ENCODE assay signal across 8 cellular contexts in genomic region chr12:43758728-43759563, GRCh38. TPM values are rescaled to one million over a fixed set of nuclear protein-coding genes. Genes with fewer than 3 reads are reported as not detected.
A peak's percentile ranks its signal among the peaks of the same experiment; 100 is the strongest.
DNase-seq lines count a peak whose midpoint lies in the region; TF ChIP-seq lines count a peak whose summit lies in the region.

Gene IRAK4 (plus strand): TSS chr12:43758951. CDS start chr12:43768112, 9,161 bp downstream.
A gene with protein sequence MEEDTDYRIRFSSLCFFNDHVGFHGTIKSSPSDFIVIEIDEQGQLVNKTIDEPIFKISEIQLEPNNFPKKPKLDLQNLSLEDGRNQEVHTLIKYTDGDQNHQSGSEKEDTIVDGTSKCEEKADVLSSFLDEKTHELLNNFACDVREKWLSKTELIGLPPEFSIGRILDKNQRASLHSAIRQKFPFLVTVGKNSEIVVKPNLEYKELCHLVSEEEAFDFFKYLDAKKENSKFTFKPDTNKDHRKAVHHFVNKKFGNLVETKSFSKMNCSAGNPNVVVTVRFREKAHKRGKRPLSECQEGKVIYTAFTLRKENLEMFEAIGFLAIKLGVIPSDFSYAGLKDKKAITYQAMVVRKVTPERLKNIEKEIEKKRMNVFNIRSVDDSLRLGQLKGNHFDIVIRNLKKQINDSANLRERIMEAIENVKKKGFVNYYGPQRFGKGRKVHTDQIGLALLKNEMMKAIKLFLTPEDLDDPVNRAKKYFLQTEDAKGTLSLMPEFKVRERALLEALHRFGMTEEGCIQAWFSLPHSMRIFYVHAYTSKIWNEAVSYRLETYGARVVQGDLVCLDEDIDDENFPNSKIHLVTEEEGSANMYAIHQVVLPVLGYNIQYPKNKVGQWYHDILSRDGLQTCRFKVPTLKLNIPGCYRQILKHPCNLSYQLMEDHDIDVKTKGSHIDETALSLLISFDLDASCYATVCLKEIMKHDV (minus strand): TSS chr12:43758790. CDS start chr12:43755245, 3,545 bp downstream.

- no peaks in the 10 kb centered on the region for H3K9me3 ChIP-seq in SK-N-SH
- H3K9me3 ChIP-seq in suprapubic skin = no peaks in the 10 kb centered on the region

- no peaks in the 10 kb centered on the region for H3F3A ChIP-seq in SK-N-SH (replicated peaks; ENCODE audit: insufficient read depth)

- peak within 1 kb of the TSS; percentile 70 for H3K9ac ChIP-seq in SK-N-SH

- H3K27ac ChIP-seq in SK-N-SH (ENCODE audit: low read depth in 2 of 2, low read length in 1 of 2) (peak within 1 kb of the TSS; percentile 75 to 78), suprapubic skin (peak within 1 kb of the TSS; percentile 94)

- H3K36me3 ChIP-seq in SK-N-SH (replicated peaks in 1 of 2; ENCODE audit: control insufficient read depth in 1 of 2, insufficient read depth in 2 of 2, low read length in 1 of 2) = peaks cover 7 to 19% of the 10 kb centered on the region in 2 experiments
- H3K36me3 ChIP-seq in suprapubic skin = no peaks in the 10 kb centered on the region

- WGBS in SK-N-SH (ENCODE audit: low lambda C conversion rate) = 0% methylated on average over 28 of the region's 54 CpGs
- WGBS in suprapubic skin = 2% methylated on average over 37 of the region's 54 CpGs

- POLR2A ChIA-PET in SK-N-SH (lab: Yijun Ruan, JAX) = interaction anchor here (1.0 kb wide), 1 partner anchor 46 kb away, joined by 3 read pairs; no protein-coding TSS in a partner anchor

- no peaks in the 10 kb centered on the region for H3K27me3 Mint-ChIP-seq in HFFc6 (ENCODE audit: insufficient read depth)

- H3K79me2 ChIP-seq in SK-N-SH (ENCODE audit: insufficient read depth) = peaks cover 21% of the 10 kb centered on the region

- H3K27ac Mint-ChIP-seq in HFFc6 = peak within 1 kb of the TSS; percentile 94

- H3K4me2 ChIP-seq in SK-N-SH = peak within 1 kb of the TSS; percentile 87

- H3K36me3 Mint-ChIP-seq in HFFc6 (ENCODE audit: low read depth) = peaks cover 28% of the 10 kb centered on the region

- H3K4me3 Mint-ChIP-seq in HFFc6 = peak within 1 kb of the TSS; percentile 87

- CTCF ChIA-PET in SK-N-SH (lab: Yijun Ruan, JAX) = interaction anchor here (0.7 to 3.9 kb wide), 14 partner anchors 13 to 301 kb away, joined by 3 to 34 read pairs (median 4); partner anchors contain the start of genes TMEM117 and TWF1

- no peak for TF ChIP-seq EP300 in SK-N-SH (IDR thresholded peaks at IDR 0.05; ENCODE audit: borderline replicate concordance in 1 of 2, low read depth in 1 of 2, low read length in 1 of 2)
- TF ChIP-seq EP300 in suprapubic skin (IDR thresholded peaks at IDR 0.05) = no peak

- peak within 1 kb of the TSS; percentile 93 for H2AFZ ChIP-seq in SK-N-SH (ENCODE audit: low read depth)

- TF ChIP-seq POLR2A in suprapubic skin (IDR thresholded peaks at IDR 0.05) = peak; percentile 28 to 82

- no peaks in the 10 kb centered on the region for H3K27me3 ChIP-seq in SK-N-SH (ENCODE audit: insufficient read depth)
- no peaks in the 10 kb centered on the region for H3K27me3 ChIP-seq in suprapubic skin

- H3K4me1 ChIP-seq in SK-N-SH (ENCODE audit: control insufficient read depth in 1 of 2, insufficient read depth in 2 of 2, low read depth in 1 of 2, low read length in 1 of 2) (peaks cover 6 to 10% of the 10 kb centered on the region in 2 experiments; a peak in 3 of 4 replicates), suprapubic skin (peaks cover 41% of the 10 kb centered on the region)

- no peaks in the 10 kb centered on the region for H4K20me1 ChIP-seq in SK-N-SH (ENCODE audit: insufficient read depth)

- TF ChIP-seq RAD21 in SK-N-SH (IDR thresholded peaks at IDR 0.05; ENCODE audit: low read length) = peak; percentile 42

- H3K9me3 Mint-ChIP-seq in HFFc6 = no peaks in the 10 kb centered on the region

- H3K4me3 ChIP-seq in GM08714 (ENCODE audit: low read length) (peak within 1 kb of the TSS; percentile 94), SK-N-SH (ENCODE audit: low read depth in 2 of 2, low read length in 1 of 2) (peak within 1 kb of the TSS; percentile 88 to 89), suprapubic skin (peak within 1 kb of the TSS; percentile 79)

- peaks cover 51% of the 10 kb centered on the region for H3K4me1 Mint-ChIP-seq in HFFc6 (ENCODE audit: low read depth)

- DNase-seq in HFFc6 (peak; percentile 92), NAMALWA (ENCODE audit: low spot score) (peak; percentile 99), SK-N-SH (peak; percentile 93), germinal center (ENCODE audit: low spot score) (peak; percentile 96), nucleus accumbens (lab: John Stamatoyannopoulos, UW) (peak; percentile 67 to 97 (median 90)), suprapubic skin (ENCODE audit: low spot score in 2 of 2) (peak; percentile 96 to 97)
- DNase-seq in activated naive CD4-positive, alpha-beta T cell treated with anti-CD3 and anti-CD28 coated beads, Interleukin-2, amount 50 U/mL, for 16 hours = peak; percentile 95

- H3K9me2 ChIP-seq in SK-N-SH = no peaks in the 10 kb centered on the region

- TF ChIP-seq CTCF in HFFc6 (IDR thresholded peaks at IDR 0.05) (peak; percentile 60), SK-N-SH (IDR thresholded peaks at IDR 0.05) (peak; percentile 43), suprapubic skin (IDR thresholded peaks at IDR 0.05) (peak in 1 of 2 donors; percentile 46)

TF ChIP-seq in SK-N-SH, 30 proteins besides CTCF, POLR2A, EP300 and RAD21 (continues in another document):
- TF ChIP-seq RCOR1 (IDR thresholded peaks at IDR 0.05; ENCODE audit: low read length) (peak; percentile 60; the same call in 1 of the 2 replicates), FOSL2 (IDR thresholded peaks at IDR 0.05; ENCODE audit: borderline replicate concordance, low read depth) (no peak), MEF2A (IDR thresholded peaks at IDR 0.05; ENCODE audit: borderline replicate concordance, low read depth) (no peak), FOXJ3 (CRISPR knock-in tag; IDR thresholded peaks at IDR 0.05) (no peak), NRF1 (IDR thresholded peaks at IDR 0.05; ENCODE audit: low read depth, low read length) (peak; percentile 75), FOXM1 (IDR thresholded peaks at IDR 0.05; ENCODE audit: low read depth) (no peak), GABPA (IDR thresholded peaks at IDR 0.05; ENCODE audit: low read depth) (no peak), SMC3 (IDR thresholded peaks at IDR 0.05; ENCODE audit: low read depth, low read length) (no peak), RFX5 (IDR thresholded peaks at IDR 0.05; ENCODE audit: low read length) (no peak), USF1 (IDR thresholded peaks at IDR 0.05; ENCODE audit: borderline replicate concordance, low read depth) (no peak), SIN3A (IDR thresholded peaks at IDR 0.05; ENCODE audit: borderline replicate concordance, low read depth, low read length) (peak; percentile 12; the same call in 1 of the 2 replicates), GATA2 (CRISPR knock-in tag; IDR thresholded peaks at IDR 0.05) (no peak), JUND (IDR thresholded peaks at IDR 0.05) (no peak), TEAD4 (IDR thresholded peaks at IDR 0.05; ENCODE audit: borderline replicate concordance, insufficient read depth) (no peak), POLR2AphosphoS5 (IDR thresholded peaks at IDR 0.05; ENCODE audit: low read depth, low read length) (peak; percentile 47; the same call in 1 of the 2 replicates), TCF12 (IDR thresholded peaks at IDR 0.05) (no peak)
- TF ChIP-seq, protein P1, sequence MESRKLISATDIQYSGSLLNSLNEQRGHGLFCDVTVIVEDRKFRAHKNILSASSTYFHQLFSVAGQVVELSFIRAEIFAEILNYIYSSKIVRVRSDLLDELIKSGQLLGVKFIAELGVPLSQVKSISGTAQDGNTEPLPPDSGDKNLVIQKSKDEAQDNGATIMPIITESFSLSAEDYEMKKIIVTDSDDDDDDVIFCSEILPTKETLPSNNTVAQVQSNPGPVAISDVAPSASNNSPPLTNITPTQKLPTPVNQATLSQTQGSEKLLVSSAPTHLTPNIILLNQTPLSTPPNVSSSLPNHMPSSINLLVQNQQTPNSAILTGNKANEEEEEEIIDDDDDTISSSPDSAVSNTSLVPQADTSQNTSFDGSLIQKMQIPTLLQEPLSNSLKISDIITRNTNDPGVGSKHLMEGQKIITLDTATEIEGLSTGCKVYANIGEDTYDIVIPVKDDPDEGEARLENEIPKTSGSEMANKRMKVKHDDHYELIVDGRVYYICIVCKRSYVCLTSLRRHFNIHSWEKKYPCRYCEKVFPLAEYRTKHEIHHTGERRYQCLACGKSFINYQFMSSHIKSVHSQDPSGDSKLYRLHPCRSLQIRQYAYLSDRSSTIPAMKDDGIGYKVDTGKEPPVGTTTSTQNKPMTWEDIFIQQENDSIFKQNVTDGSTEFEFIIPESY (IDR thresholded peaks at IDR 0.05; ENCODE audit: borderline replicate concordance, low read depth) = no peak

RNA-seq across cellular contexts. Expression of gene IRAK4, which starts in this region (rescaled TPM):
- total RNA-seq in HFFc6 (2021; fragmentation: NEBNext Ultra II Directional; extraction: Animal tissue kit (Norgen Biotek cat#: 25700)) = 10 to 100 TPM; 11.5 to 13.1 (median 12.0) TPM
- polyA plus RNA-seq in SK-N-SH (2012; rRNA removed) = 5.1 and 9.3 TPM in 2 replicates
- polyA plus RNA-seq in SK-N-SH (2012; cell fraction: cytosol; rRNA removed) = 6.3 and 6.9 TPM in 2 replicates
- polyA plus RNA-seq in SK-N-SH (2012; cell fraction: nucleus; rRNA removed) = 10.1 and 20.7 TPM in 2 replicates
- 10 to 100 TPM; 16.2 to 79.4 (median 22.0) TPM for total RNA-seq in suprapubic skin

RNA-seq across cellular contexts. Expression of the second gene that starts in this region (rescaled TPM):
- total RNA-seq in HFFc6 (2021; fragmentation: NEBNext Ultra II Directional; extraction: Animal tissue kit (Norgen Biotek cat#: 25700)) = 10 to 100 TPM; 14.3 to 22.6 (median 17.2) TPM
- polyA plus RNA-seq in SK-N-SH (2012; rRNA removed) = 1.8 and 2.6 TPM in 2 replicates
- polyA plus RNA-seq in SK-N-SH (2012; cell fraction: cytosol; rRNA removed) = 2.6 and 3.2 TPM in 2 replicates
- 1.6 and 4.1 TPM in 2 replicates for polyA plus RNA-seq in SK-N-SH (2012; cell fraction: nucleus; rRNA removed)
- total RNA-seq in suprapubic skin = 10 to 100 TPM in 1 of 4 donors, 1 to 10 TPM in 3; 6.4 to 13.1 (median 8.8) TPM

Comparison
In these comparisons a context has a peak if more than half of its experiments do, and no peak if none do; other contexts are left out.
1. Peak in every context shown above with its lines: DNase-seq, H3K4me3 ChIP-seq and H3K27ac ChIP-seq.